In the genomic region with DNA sequence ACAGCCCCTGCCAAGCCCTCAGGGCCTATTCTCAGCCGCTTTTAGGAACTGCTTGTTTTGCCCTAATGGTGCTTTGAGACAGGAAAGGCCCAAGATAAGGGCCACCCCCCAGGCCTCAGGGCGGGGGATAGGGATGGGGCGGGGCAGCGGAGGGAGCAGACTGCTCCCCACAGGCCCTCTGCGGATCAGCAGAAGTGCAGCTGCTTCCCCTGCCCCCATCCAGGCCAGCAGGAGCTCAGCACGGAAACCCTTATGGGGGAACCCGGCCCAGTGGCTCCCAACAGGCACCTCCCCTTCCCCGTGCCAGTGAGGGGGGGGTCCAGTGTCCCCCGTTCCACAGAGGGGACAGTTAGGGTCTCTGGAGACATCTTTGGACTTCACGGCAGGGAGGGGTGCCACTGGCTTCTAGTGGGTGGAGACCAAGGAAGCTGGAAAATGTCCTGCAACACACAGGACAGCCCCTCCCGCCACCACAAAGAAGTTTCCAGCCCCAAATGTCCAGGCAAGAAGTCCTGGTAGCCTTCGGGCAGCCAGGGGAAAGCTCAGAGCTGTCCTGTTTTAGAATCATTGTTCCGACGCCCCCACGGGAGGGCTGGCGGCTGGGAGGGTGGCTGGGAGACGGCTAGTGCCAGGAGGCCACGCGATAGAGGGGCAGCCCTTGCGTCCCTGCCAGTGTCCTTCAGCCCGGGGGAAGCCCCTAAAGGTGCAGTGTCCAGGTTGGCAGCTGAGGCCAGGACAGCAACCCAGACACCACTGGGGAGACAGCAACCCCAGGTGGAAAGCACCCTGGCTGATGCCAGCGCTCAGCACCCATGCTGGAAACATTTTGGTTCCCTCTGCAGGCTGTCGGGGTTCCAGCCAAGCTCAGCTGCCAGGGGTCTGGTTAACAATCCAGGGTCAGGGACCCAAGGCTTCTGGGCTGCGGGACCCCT, we compare ENCODE assay signal across 8 cellular contexts. TPM values are rescaled to one million over a fixed set of nuclear protein-coding genes. Genes with fewer than 3 reads are reported as not detected.
A peak's percentile ranks its signal among the peaks of the same experiment; 100 is the strongest.
DNase-seq lines count a peak whose midpoint lies in the region; ATAC-seq, FAIRE-seq and TF ChIP-seq lines count a peak whose summit lies in the region.

No MANE protein-coding gene starts in this region.

- no peaks in the 10 kb centered on the region for H3K9me3 Mint-ChIP-seq in astrocyte (ENCODE audit: unreplicated experiment)
- no peaks in the 10 kb centered on the region for H3K9me3 Mint-ChIP-seq in naive thymus-derived CD8-positive, alpha-beta T cell

- no peak overlapping the region for H3K9ac ChIP-seq in astrocyte (ENCODE audit: low read length)

- H3K4me1 ChIP-seq in astrocyte (ENCODE audit: insufficient read depth, low read length) = peaks cover 5% of the 10 kb centered on the region

- FAIRE-seq in astrocyte (lab: Jason Lieb, UNC) = no peak

- no peak overlapping the region for H3K27ac Mint-ChIP-seq in astrocyte (ENCODE audit: unreplicated experiment)
- peak overlapping the region; percentile 53 to 94 (median 88) for H3K27ac Mint-ChIP-seq in naive thymus-derived CD8-positive, alpha-beta T cell

- H3K36me3 ChIP-seq in astrocyte (ENCODE audit: insufficient read depth, low read length) = no peaks in the 10 kb centered on the region

- peak; percentile 41 for ATAC-seq in GM19467 (IDR thresholded peaks at IDR 0.05; ENCODE audit: unreplicated experiment)
- peak; percentile 68 to 70 for ATAC-seq in naive thymus-derived CD8-positive, alpha-beta T cell

- peak overlapping the region; percentile 37 for H2AFZ ChIP-seq in astrocyte (ENCODE audit: low read depth, low read length)

- no peaks in the 10 kb centered on the region for H3K79me2 ChIP-seq in astrocyte (ENCODE audit: insufficient read depth, low read length)

- peak overlapping the region; percentile 35 for H3K4me2 ChIP-seq in astrocyte (ENCODE audit: low read length)

- peaks cover 31% of the 10 kb centered on the region for H3K27me3 Mint-ChIP-seq in astrocyte (ENCODE audit: low read depth, unreplicated experiment)
- no peaks in the 10 kb centered on the region for H3K27me3 Mint-ChIP-seq in naive thymus-derived CD8-positive, alpha-beta T cell

- H3K27me3 ChIP-seq in astrocyte (ENCODE audit: insufficient read depth, low read length) = no peaks in the 10 kb centered on the region

- no peak overlapping the region for H3K4me3 Mint-ChIP-seq in astrocyte (ENCODE audit: unreplicated experiment)
- peak overlapping the region; percentile 4 to 85 (median 62) for H3K4me3 Mint-ChIP-seq in naive thymus-derived CD8-positive, alpha-beta T cell

- H3K4me3 ChIP-seq in astrocyte (ENCODE audit: insufficient read depth, low read depth, low read length) = no peak overlapping the region

- H3K9me3 ChIP-seq in astrocyte (ENCODE audit: insufficient read depth, low read depth, low read length) = no peaks in the 10 kb centered on the region

- H3K27ac ChIP-seq in astrocyte (ENCODE audit: low read depth, low read length) = no peak overlapping the region

- H3K36me3 Mint-ChIP-seq in astrocyte (ENCODE audit: low read depth, unreplicated experiment) = no peaks in the 10 kb centered on the region
- H3K36me3 Mint-ChIP-seq in naive thymus-derived CD8-positive, alpha-beta T cell = no peaks in the 10 kb centered on the region

- TF ChIP-seq CTCF in astrocyte (IDR thresholded peaks at IDR 0.05; ENCODE audit: insufficient read depth, low read depth, low read length) = no peak

- no peaks in the 10 kb centered on the region for H4K20me1 ChIP-seq in astrocyte (ENCODE audit: insufficient read depth, low read length)

- peak; percentile 64 for DNase-seq in COLO668 (lab: John Stamatoyannopoulos, UW; ENCODE audit: unreplicated experiment)
- DNase-seq in NCI-H1694 treated with DMSO at 0.1 percent for 48 hours (lab: John Stamatoyannopoulos, UW) = peak; percentile 33
- DNase-seq in astrocyte (ENCODE audit: low read depth) = no peak
- DNase-seq in naive thymus-derived CD8-positive, alpha-beta T cell = peak in 5 of 10 donors; percentile 32 to 73 (median 49)
- DNase-seq in NCI-H1092 treated with DMSO at 0.1 percent for 48 hours (lab: John Stamatoyannopoulos, UW) = no peak
- DNase-seq in NCI-H446 (lab: John Stamatoyannopoulos, UW) = no peak
- no peak for DNase-seq in stimulated activated CD4-positive, alpha-beta T cell treated with anti-CD3 and anti-CD28 coated beads, Interleukin-4, amount 100 ng/mL, for 24 hours

- POLR2A ChIA-PET in naive thymus-derived CD8-positive, alpha-beta T cell (lab: Charles Lee) = interaction anchor here (0.7 to 9.1 kb wide), 6 partner anchors 12 to 1742 kb away, joined by 3 to 254 read pairs (median 3); a partner anchor contains a TSS

- peaks cover 2% of the 10 kb centered on the region for H3K4me1 Mint-ChIP-seq in astrocyte (ENCODE audit: low read depth, unreplicated experiment)
- peaks cover 22 to 64% (median 56%) of the 10 kb centered on the region in 4 donors for H3K4me1 Mint-ChIP-seq in naive thymus-derived CD8-positive, alpha-beta T cell

RNA-seq across cellular contexts. Expression of a gene that starts 10.4 kb away (rescaled TPM):
- total RNA-seq in astrocyte = 1.7 and 2.2 TPM in 2 replicates
- 10 to 100 TPM; 36.3 to 41.4 TPM for total RNA-seq in naive thymus-derived CD8-positive, alpha-beta T cell
- 10 to 100 TPM in 1 of 3 donors, 1 to 10 TPM in 2; 9.4 to 37.2 (median 9.7) TPM for polyA plus RNA-seq in naive thymus-derived CD8-positive, alpha-beta T cell

RNA-seq across cellular contexts. Expression of a gene that starts 54.7 kb away (rescaled TPM):
- 8.7 and 11.3 TPM in 2 replicates for total RNA-seq in astrocyte
- 10 to 100 TPM; 11.0 to 12.4 TPM for total RNA-seq in naive thymus-derived CD8-positive, alpha-beta T cell
- 10 to 100 TPM in 2 of 3 donors, 1 to 10 TPM in 1; 8.2 to 12.0 (median 11.3) TPM for polyA plus RNA-seq in naive thymus-derived CD8-positive, alpha-beta T cell

Comparison
In these comparisons a context has a peak if more than half of its experiments do, and no peak if none do; other contexts are left out.
1. DNase-seq: peak in COLO668 (single experiment) and NCI-H1694 treated with DMSO at 0.1 percent for 48 hours (single experiment); none in astrocyte (single experiment), NCI-H1092 treated with DMSO at 0.1 percent for 48 hours (single experiment), NCI-H446 (0 of 2) and stimulated activated CD4-positive, alpha-beta T cell treated with anti-CD3 and anti-CD28 coated beads, Interleukin-4, amount 100 ng/mL, for 24 hours (single experiment).
2. RNA of a gene that starts 10.4 kb away (total RNA-seq): 36.3 to 41.4 TPM in naive thymus-derived CD8-positive, alpha-beta T cell; 1.7 to 2.2 TPM in astrocyte; every median in the first group is over 10 times any median in the second.